Comparison of ENCODE assay signal across 33 cellular contexts in genomic region chr20:47120346-47120745, GRCh38.
"Had no signal": no experiment of that assay in that cellular context is flagged by ENCODE, and none has a peak within 500 bp of the region (broad histone marks: within the 10 kb centered on the region; RNA-seq: fewer than 3 reads in every experiment).

No MANE protein-coding gene starts in this region.

- H3K9me3 ChIP-seq: MG63, SJCRH30 had no signal

- FAIRE-seq: K562, RCC 7860 had no signal

- H3K27ac ChIP-seq: brain microvascular endothelial cell, cardiac muscle cell, PC-9, RWPE1, SJCRH30, SK-N-MC, WERI-Rb-1 had no signal

- H3K4me3 ChIP-seq: cardiac muscle cell, K562, MG63, PC-9, SJCRH30, SK-N-MC had no signal

- H3K27ac Mint-ChIP-seq: activated CD4-positive, alpha-beta T cell treated with anti-CD3 and anti-CD28 coated beads, Interleukin-2, amount 10 ng/mL, durations not matched to agents 24 days and 14 days; activated CD8-positive, alpha-beta T cell treated with anti-CD3 and anti-CD28 coated beads for 36 hours; activated naive CD4-positive, alpha-beta T cell treated with anti-CD3 and anti-CD28 coated beads, Interleukin-2, amount 50 U/mL, for 72 hours; activated T-cell treated with anti-CD3 and anti-CD28 coated beads, Interleukin-2, amount 50 U/mL, for 24 hours; activated T-helper 2 cell treated with anti-CD3 and anti-CD28 coated beads, Interferon-gamma antibody, Interleukin-2, Interleukin-4, amounts not matched to agents 10 μg/mL and 5 μg/mL and 100 μg/mL, durations not matched to agents 14 hours and 24 hours and 36 hours had no signal

- H3K4me3 Mint-ChIP-seq: activated CD4-positive, alpha-beta T cell treated with anti-CD3 and anti-CD28 coated beads, Interleukin-2, amount 10 ng/mL, durations not matched to agents 24 days and 14 days; activated CD8-positive, alpha-beta T cell treated with anti-CD3 and anti-CD28 coated beads for 36 hours; activated T-cell treated with anti-CD3 and anti-CD28 coated beads, Interleukin-2, amount 50 U/mL, for 24 hours had no signal

- H3K9me3 Mint-ChIP-seq: activated CD4-positive, alpha-beta T cell treated with anti-CD3 and anti-CD28 coated beads, Interleukin-2, amount 10 ng/mL, durations not matched to agents 24 days and 14 days; activated CD8-positive, alpha-beta T cell treated with anti-CD3 and anti-CD28 coated beads for 36 hours; activated T-cell treated with anti-CD3 and anti-CD28 coated beads, Interleukin-2, amount 50 U/mL, for 24 hours; activated T-helper 2 cell treated with anti-CD3 and anti-CD28 coated beads, Interferon-gamma antibody, Interleukin-2, Interleukin-4, amounts not matched to agents 10 μg/mL and 5 μg/mL and 100 μg/mL, durations not matched to agents 14 hours and 24 hours and 36 hours had no signal

- H3K36me3 Mint-ChIP-seq: activated naive CD4-positive, alpha-beta T cell treated with anti-CD3 and anti-CD28 coated beads, Interleukin-2, amount 50 U/mL, for 72 hours had no signal

- H3K4me2 ChIP-seq: PC-9 had no signal

- H3K27me3 ChIP-seq: brain microvascular endothelial cell, cardiac muscle cell, MG63, SJCRH30 had no signal

- ATAC-seq: activated CD8-positive, alpha-beta T cell treated with anti-CD3 and anti-CD28 coated beads for 36 hours; activated naive CD4-positive, alpha-beta T cell treated with anti-CD3 and anti-CD28 coated beads, Interleukin-2, amount 50 U/mL, for 72 hours; K562 had no signal

- H3K4me1 Mint-ChIP-seq: activated CD4-positive, alpha-beta T cell treated with anti-CD3 and anti-CD28 coated beads, Interleukin-2, amount 10 ng/mL, durations not matched to agents 24 days and 14 days had no signal

- H3K36me3 ChIP-seq: brain microvascular endothelial cell, cardiac muscle cell, MG63, SJCRH30 had no signal

- H2AFZ ChIP-seq: PC-9 had no signal

- DNase-seq: activated CD4-positive, alpha-beta T cell treated with anti-CD3 and anti-CD28 coated beads, Interleukin-2, amount 10 ng/mL, durations not matched to agents 24 days and 14 days; activated CD4-positive, alpha-beta T cell treated with anti-CD3 and anti-CD28 coated beads, Interleukin-2, amount 50 U/mL, for 4 hours; activated CD4-positive, CD25-positive, alpha-beta regulatory T cell; activated CD8-positive, alpha-beta T cell treated with anti-CD3 and anti-CD28 coated beads for 36 hours; activated gamma-delta T cell; activated naive CD4-positive, alpha-beta T cell treated with Interleukin-2 at 50 U/mL for 16 hours; activated T-cell treated with anti-CD3 and anti-CD28 coated beads, Interleukin-2, amount 50 U/mL, for 24 hours; anterior cingulate cortex; brain microvascular endothelial cell; MG63; NCI-H1048; NCI-H1105 treated with DMSO at 0.1 percent for 48 hours; NCI-H1436 treated with DMSO at 0.1 percent for 48 hours; NCI-H1694 treated with DMSO at 0.1 percent for 48 hours; NCI-H2029; NCI-H2107; NCI-H2171; NCI-H510A; NCI-H526; NCI-H748 treated with DMSO at 0.1 percent for 48 hours; NK-92 treated with Interleukin-12 subunit alpha and Interleukin-12 subunit beta, amount 100 ng/mL, for 24 hours; PC-9; SHP77; SJCRH30; T1000; WERI-Rb-1 had no signal
